ENCODE assay signal across 9 cellular contexts in the genomic region with DNA sequence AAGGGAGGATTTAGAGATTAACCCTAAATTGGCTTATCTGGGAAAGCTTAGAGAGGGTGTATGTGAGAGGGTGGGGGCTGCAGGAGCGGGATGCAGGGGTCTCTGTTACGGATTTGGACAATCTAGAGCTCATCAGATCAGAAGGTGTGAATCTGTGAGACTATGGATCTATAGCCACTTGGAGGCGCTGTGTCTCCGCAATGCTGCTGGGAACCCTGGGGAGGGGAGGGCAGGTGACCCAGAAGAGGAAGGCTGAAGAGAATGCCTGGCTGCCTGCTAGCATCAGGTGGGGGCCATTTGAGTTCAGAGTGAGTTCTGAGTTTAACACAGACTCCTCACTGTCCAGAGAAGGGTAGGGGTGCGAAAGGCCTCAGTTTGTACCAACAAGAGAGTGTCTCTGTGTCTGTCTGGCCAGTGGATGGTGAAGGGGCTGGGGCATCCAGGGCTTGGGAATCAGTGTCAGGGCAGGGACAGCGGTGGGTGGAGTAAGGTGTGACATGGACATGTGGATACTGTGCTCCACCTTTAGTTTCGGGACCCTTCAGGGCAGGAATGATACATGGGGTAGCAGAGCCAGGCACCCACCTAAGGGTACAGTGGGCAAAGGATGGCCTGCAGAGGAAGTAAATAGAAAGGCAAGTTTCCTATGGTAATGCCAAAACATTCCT.
A peak's percentile ranks its signal among the peaks of the same experiment; 100 is the strongest.
DNase-seq lines count a peak whose midpoint lies in the region; ATAC-seq lines count a peak whose summit lies in the region.
"Had no signal": no experiment of that assay in that cellular context is flagged by ENCODE, and none has a peak within 500 bp of the region (broad histone marks: within the 10 kb centered on the region; RNA-seq: fewer than 3 reads in every experiment).

No MANE protein-coding gene starts in this region.

- H3K36me3 ChIP-seq in KOPT-K1 (ENCODE audit: insufficient read depth, low read length) = no peaks in the 10 kb centered on the region

- no peaks in the 10 kb centered on the region for H3K9me3 ChIP-seq in KOPT-K1 (ENCODE audit: insufficient read depth, low read length, poor library complexity, severe bottlenecking)

- intact Hi-C loops in sciatic nerve (cut with DNase I) = no loop called here

- ATAC-seq in GM19023 (IDR thresholded peaks at IDR 0.05; ENCODE audit: unreplicated experiment) (no peak), sciatic nerve (no peak)

- DNase-seq in D341Med (ENCODE audit: low spot score) (peak; percentile 68), left kidney (ENCODE audit: low read depth, low spot score) (peak; percentile 18), hepatic stellate cell (ENCODE audit: low spot score) (no peak), sciatic nerve (ENCODE audit: low spot score) (no peak), mesenteric fat pad (ENCODE audit: low spot score) (no peak)
- peak; percentile 42 to 49 for DNase-seq in activated T-cell treated with anti-CD3 and anti-CD28 coated beads, Interleukin-2, amount 50 U/mL, for 48 hours
- DNase-seq: activated CD4-positive, CD25-positive, alpha-beta regulatory T cell treated with anti-CD3 and anti-CD28 coated beads, Interleukin-2, amount 50 U/mL, for 72 hours had no signal

- peak overlapping the region; percentile 16 for H3K27ac ChIP-seq in KOPT-K1 (ENCODE audit: low read depth, low read length, poor library complexity, severe bottlenecking)

Comparison
In these comparisons a context has a peak if more than half of its experiments do, and no peak if none do; other contexts are left out.
1. DNase-seq: peak in D341Med (single experiment), activated T-cell treated with anti-CD3 and anti-CD28 coated beads, Interleukin-2, amount 50 U/mL, for 48 hours (2 of 2) and left kidney (single experiment); none in hepatic stellate cell (single experiment), sciatic nerve (single experiment) and mesenteric fat pad (single experiment).